Comparison of ENCODE assay signal across 19 cellular contexts in the genomic region with DNA sequence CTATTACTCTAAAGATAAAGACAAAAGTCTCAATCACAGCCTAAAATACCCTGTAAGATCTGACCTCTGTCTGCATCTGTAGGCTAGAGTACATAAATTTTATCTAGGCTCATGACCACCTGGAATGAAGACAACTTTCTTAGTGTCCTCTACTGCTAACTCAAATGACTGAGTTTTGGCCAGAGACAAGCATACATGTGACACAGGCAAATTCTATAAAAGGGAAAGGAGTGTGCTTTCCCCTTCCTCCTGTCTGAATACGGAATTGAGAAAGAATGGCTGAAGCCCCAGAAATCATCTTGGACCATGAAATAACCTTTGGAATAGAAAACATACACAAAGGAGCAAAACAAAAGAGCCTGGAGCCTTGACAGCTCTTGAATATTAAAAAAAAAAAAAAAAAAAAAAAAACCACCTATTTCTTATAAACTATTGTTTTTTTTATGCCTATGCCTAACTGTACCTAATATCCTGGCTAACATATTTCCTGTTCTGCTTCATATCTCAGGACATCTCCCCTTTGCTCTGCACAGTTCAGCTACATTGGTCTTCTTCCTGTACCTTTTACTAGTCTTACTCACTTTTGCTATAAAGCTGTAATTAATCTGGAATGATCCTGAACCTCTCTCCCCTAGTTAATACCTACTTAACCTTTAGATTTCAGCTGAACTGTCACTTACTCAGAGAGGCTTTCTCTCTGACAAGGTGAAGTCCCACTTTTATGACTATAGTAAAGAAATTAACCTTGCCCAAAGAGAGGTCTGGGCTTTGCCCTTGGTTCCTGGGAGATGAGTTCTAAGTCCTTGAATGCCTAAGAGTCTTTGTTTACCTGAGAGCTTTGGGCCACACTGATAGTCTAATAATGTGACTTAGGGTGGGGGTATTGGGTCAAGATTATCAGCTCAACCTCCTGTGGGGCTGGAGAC. TPM values are rescaled to one million over a fixed set of nuclear protein-coding genes. Genes with fewer than 3 reads are reported as not detected.
DNase-seq lines count a peak whose midpoint lies in the region; ATAC-seq, FAIRE-seq and TF ChIP-seq lines count a peak whose summit lies in the region.
"Had no signal": no experiment of that assay in that cellular context is flagged by ENCODE, and none has a peak within 500 bp of the region (broad histone marks: within the 10 kb centered on the region; RNA-seq: fewer than 3 reads in every experiment).

No MANE protein-coding gene starts in this region.

- no peaks in the 10 kb centered on the region for H3K27me3 ChIP-seq in heart left ventricle
- H3K27me3 ChIP-seq in OCI-LY3 (ENCODE audit: low read depth, low read length) = no peaks in the 10 kb centered on the region
- no peaks in the 10 kb centered on the region for H3K27me3 ChIP-seq in right cardiac atrium (ENCODE audit: control insufficient read depth, insufficient read depth)
- no peaks in the 10 kb centered on the region for H3K27me3 ChIP-seq in right lobe of liver
- H3K27me3 ChIP-seq: testis had no signal

- H3K27ac ChIP-seq in heart left ventricle = peak overlapping the region in 8 of 12 donors; percentile 5 to 64 (median 24)
- H3K27ac ChIP-seq in OCI-LY3 (ENCODE audit: low read length) = peak overlapping the region; percentile 63
- peak overlapping the region; percentile 26 for H3K27ac ChIP-seq in right cardiac atrium (ENCODE audit: low read length)
- H3K27ac ChIP-seq in right lobe of liver = no peak overlapping the region
- H3K27ac ChIP-seq: epithelial cell of prostate, testis, VCaP had no signal

- peaks cover 0 to 44% (median 17%) of the 10 kb centered on the region in 9 donors for H3K36me3 ChIP-seq in heart left ventricle
- peaks cover 43% of the 10 kb centered on the region for H3K36me3 ChIP-seq in OCI-LY3 (replicated peaks; ENCODE audit: low read depth, low read length)
- H3K36me3 ChIP-seq in right lobe of liver = peaks cover 0 to 4% (median 0%) of the 10 kb centered on the region in 4 donors

- TF ChIP-seq CTCF in heart left ventricle (IDR thresholded peaks at IDR 0.05) = no peak
- TF ChIP-seq CTCF in OCI-LY3 (IDR thresholded peaks at IDR 0.05; ENCODE audit: low read depth, low read length) = no peak
- TF ChIP-seq CTCF in right lobe of liver (IDR thresholded peaks at IDR 0.05) = no peak
- no peak for TF ChIP-seq CTCF in GM13977 (IDR thresholded peaks at IDR 0.05; ENCODE audit: extremely low read depth, insufficient read depth, missing control alignments)

- WGBS in heart left ventricle, 4 donors = 21 to 62% (median 43%) methylated on average over 1 of the region's 1 CpG
- 81% methylated on average over 1 of the region's 1 CpG for WGBS in right cardiac atrium
- whole genome bisulfite sequencing in right lobe of liver (ENCODE audit: insufficient coverage, low coverage, low lambda C conversion rate, missing lambda C conversion rate) = 63% methylated on average over 1 of the region's 1 CpG

- peaks cover 83% of the 10 kb centered on the region for H3K79me2 ChIP-seq in OCI-LY3 (ENCODE audit: low read length)

- intact Hi-C loops in heart left ventricle (cut with DNase I) = no loop called here
- intact Hi-C loops in Right ventricle myocardium inferior (cut with DNase I) = no loop called here
- intact Hi-C loops in right cardiac atrium (cut with DNase I) = no loop called here
- intact Hi-C loops in right lobe of liver (cut with DNase I) = no loop called here

- H3K4me2 ChIP-seq in OCI-LY3 (ENCODE audit: low read length) = peak overlapping the region; percentile 10; the same call in 1 of the 2 replicates

- H3K9me3 ChIP-seq in heart left ventricle (no peaks in the 10 kb centered on the region), OCI-LY3 (ENCODE audit: insufficient read depth, low read length) (no peaks in the 10 kb centered on the region), right cardiac atrium (ENCODE audit: control insufficient read depth, low read length) (no peaks in the 10 kb centered on the region), right lobe of liver (no peaks in the 10 kb centered on the region)
- H3K9me3 ChIP-seq: testis had no signal

- DNase-seq in heart left ventricle (no peak), Right ventricle myocardium inferior (ENCODE audit: missing footprints) (no peak), right cardiac atrium (no peak), right lobe of liver (no peak), urothelium cell line (ENCODE audit: low spot score) (no peak), GM13977 (ENCODE audit: low spot score) (no peak)
- DNase-seq: activated CD8-positive, alpha-beta memory T cell treated with anti-CD3 and anti-CD28 coated beads for 24 hours; DMS79 treated with DMSO at 0.1 percent for 48 hours; foreskin melanocyte; kidney glomerular epithelial cell; MV-4-11; NCI-H1694 treated with DMSO at 0.1 percent for 48 hours; NCI-H226; stimulated activated CD4-positive, alpha-beta T cell treated with anti-CD3 and anti-CD28 coated beads, Interleukin-12 subunit alpha, Interleukin-12 subunit beta, amount 100 ng/mL, for 4 hours; stimulated activated CD8-positive, alpha-beta memory T cell treated with anti-CD3 and anti-CD28 coated beads, Interleukin-4, amount 100 ng/mL, for 48 hours; testis had no signal

- FAIRE-seq in urothelium cell line (lab: Jason Lieb, UNC) = no peak

- H3K4me1 ChIP-seq in heart left ventricle = peaks cover 0 to 8% (median 1%) of the 10 kb centered on the region in 12 donors
- peaks cover 16% of the 10 kb centered on the region for H3K4me1 ChIP-seq in OCI-LY3 (ENCODE audit: low read length)
- H3K4me1 ChIP-seq in right cardiac atrium (ENCODE audit: control insufficient read depth, insufficient read depth, low read length) = no peaks in the 10 kb centered on the region
- H3K4me1 ChIP-seq in right lobe of liver = peaks cover 0 to under 1% (median 0%) of the 10 kb centered on the region in 4 donors
- H3K4me1 ChIP-seq: testis had no signal

- TF ChIP-seq POLR2A in heart left ventricle (IDR thresholded peaks at IDR 0.05) = no peak
- no peak for TF ChIP-seq POLR2A in right lobe of liver (IDR thresholded peaks at IDR 0.05)

- peaks cover 12% of the 10 kb centered on the region; the same call in 1 of the 2 replicates for H4K20me1 ChIP-seq in OCI-LY3 (ENCODE audit: insufficient read depth, low read length)

- H3K4me3 ChIP-seq in heart left ventricle = no peak overlapping the region
- H3K4me3 ChIP-seq in OCI-LY3 (ENCODE audit: low read length) = no peak overlapping the region
- no peak overlapping the region for H3K4me3 ChIP-seq in right cardiac atrium (ENCODE audit: low read length)
- H3K4me3 ChIP-seq in right lobe of liver = no peak overlapping the region
- H3K4me3 ChIP-seq: testis had no signal

- ATAC-seq in heart left ventricle (peak in 2 of 4 donors; percentile 46 to 69), Right ventricle myocardium inferior (no peak), right cardiac atrium (no peak), right lobe of liver (no peak)

- H2AFZ ChIP-seq in OCI-LY3 (ENCODE audit: low read depth, low read length) = no peak overlapping the region

- H3K9ac ChIP-seq in OCI-LY3 (ENCODE audit: low read length) = no peak overlapping the region

- in situ Hi-C loops in GM13977 (cut with MboI; ENCODE audit: low pct_unique_long_range_greater_than_20kb, low sequenced_read_pairs, unreplicated experiment) = no loop called here

RNA-seq across cellular contexts. Expression of a gene that starts 16.1 kb away (rescaled TPM):
- total RNA-seq in heart left ventricle = 10 to 100 TPM; 28.8 to 45.3 (median 37.1) TPM
- 10 to 100 TPM; 21.4 to 30.8 TPM for polyA plus RNA-seq in heart left ventricle
- total RNA-seq in Right ventricle myocardium inferior = 42.9 TPM
- 10 to 100 TPM; 34.2 to 39.4 (median 36.7) TPM for total RNA-seq in right cardiac atrium
- polyA plus RNA-seq in right cardiac atrium = 26.9 TPM
- 10 to 100 TPM; 11.5 to 28.6 (median 22.3) TPM for total RNA-seq in right lobe of liver

RNA-seq across cellular contexts. Expression of a gene that starts 16.4 kb away (rescaled TPM):
- 10 to 100 TPM; 48.3 to 67.7 (median 55.6) TPM for total RNA-seq in heart left ventricle
- polyA plus RNA-seq in heart left ventricle = 10 to 100 TPM in 1 of 2 donors, 1 to 10 TPM in 1; 5.9 to 20.5 TPM
- 42.8 TPM for total RNA-seq in Right ventricle myocardium inferior
- total RNA-seq in right cardiac atrium = 10 to 100 TPM; 50.7 to 60.8 (median 58.0) TPM
- 11.1 TPM for polyA plus RNA-seq in right cardiac atrium
- 10 to 100 TPM; 21.3 to 35.9 (median 25.5) TPM for total RNA-seq in right lobe of liver

Comparison
In these comparisons a context has a peak if more than half of its experiments do, and no peak if none do; other contexts are left out.
1. H3K27ac ChIP-seq: peak in heart left ventricle (8 of 12), OCI-LY3 (single experiment) and right cardiac atrium (single experiment); none in right lobe of liver (0 of 3).